Comparison of ENCODE assay signal across 19 cellular contexts in the genomic region with DNA sequence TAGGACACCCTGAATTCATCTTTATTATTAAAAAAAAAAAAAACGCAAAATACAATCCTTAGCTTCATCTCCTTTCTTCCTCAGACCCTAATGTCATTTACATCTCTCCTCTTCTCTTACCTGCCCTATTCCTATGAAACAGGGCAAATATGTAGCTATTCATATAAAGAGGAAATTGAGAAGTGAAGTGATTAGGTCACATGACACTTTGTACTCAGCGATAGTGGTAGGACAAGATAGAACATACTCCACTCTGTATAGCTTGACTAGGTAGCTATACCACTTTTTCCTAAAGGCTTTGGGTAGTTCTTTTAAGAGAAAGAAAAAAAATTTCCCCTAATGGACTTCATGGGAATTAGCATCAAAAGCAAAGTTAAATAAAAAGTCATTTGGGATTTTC.
"Had no signal": no experiment of that assay in that cellular context is flagged by ENCODE, and none has a peak within 500 bp of the region (broad histone marks: within the 10 kb centered on the region; RNA-seq: fewer than 3 reads in every experiment).

No MANE protein-coding gene starts in this region.

- H3K27me3 ChIP-seq: colonic mucosa, right atrium auricular region, sigmoid colon, thyroid gland, uterus had no signal

- H3K27ac ChIP-seq: colonic mucosa, thyroid gland had no signal

- H3K4me1 ChIP-seq: colonic mucosa, uterus had no signal

- DNase-seq: colonic mucosa; effector CD8-positive, alpha-beta T cell; glutamatergic neuron; islet precursor cell; sigmoid colon; stimulated activated CD4-positive, alpha-beta T cell treated with anti-CD3 and anti-CD28 coated beads, Interleukin-4, amount 100 ng/mL, for 1 hour; stimulated activated CD8-positive, alpha-beta memory T cell treated with anti-CD3 and anti-CD28 coated beads, Interleukin-4, amount 100 ng/mL, for 48 hours; stimulated activated naive CD8-positive, alpha-beta T cell treated with anti-CD3 and anti-CD28 coated beads, Interleukin-15, Interleukin-2, amounts not matched to agents 100 U/mL and 50 U/mL, for 24 hours; thyroid gland; uterus had no signal

- ATAC-seq: left lobe of liver; natural killer cell treated with Interleukin-12 subunit alpha and Interleukin-12 subunit beta and Interleukin-15 and Interleukin-18, amount 100 ng/mL, for 72 hours; stimulated activated naive CD8-positive, alpha-beta T cell treated with anti-CD3 and anti-CD28 coated beads, Interleukin-15, Interleukin-2, amounts not matched to agents 100 U/mL and 50 U/mL, for 24 hours had no signal

- H3K4me3 ChIP-seq: colonic mucosa, right atrium auricular region, sigmoid colon, suprapubic skin, thyroid gland, uterus had no signal

- H3K4me3 Mint-ChIP-seq: memory B cell; mesothelial cell of epicardium; natural killer cell treated with Interleukin-12 subunit alpha and Interleukin-12 subunit beta and Interleukin-15 and Interleukin-18, amount 100 ng/mL, for 72 hours; stimulated activated effector memory CD8-positive, alpha-beta T cell treated with anti-CD3 and anti-CD28 coated beads, Interleukin-12 subunit alpha, Interleukin-12 subunit beta, amount 100 ng/mL, for 72 hours; type B pancreatic cell had no signal

- FAIRE-seq: frontal cortex had no signal

- H3K36me3 ChIP-seq: colonic mucosa, right atrium auricular region, sigmoid colon, suprapubic skin, thyroid gland, uterus had no signal

- H3K9me3 Mint-ChIP-seq: memory B cell; mesothelial cell of epicardium; natural killer cell treated with Interleukin-12 subunit alpha and Interleukin-12 subunit beta and Interleukin-15 and Interleukin-18, amount 100 ng/mL, for 72 hours; stimulated activated effector memory CD8-positive, alpha-beta T cell treated with anti-CD3 and anti-CD28 coated beads, Interleukin-12 subunit alpha, Interleukin-12 subunit beta, amount 100 ng/mL, for 72 hours; type B pancreatic cell had no signal

- H3K9me3 ChIP-seq: colonic mucosa, right atrium auricular region, sigmoid colon, suprapubic skin, thyroid gland, uterus had no signal

- H3K36me3 Mint-ChIP-seq: memory B cell; mesothelial cell of epicardium; natural killer cell treated with Interleukin-12 subunit alpha and Interleukin-12 subunit beta and Interleukin-15 and Interleukin-18, amount 100 ng/mL, for 72 hours; stimulated activated effector memory CD8-positive, alpha-beta T cell treated with anti-CD3 and anti-CD28 coated beads, Interleukin-12 subunit alpha, Interleukin-12 subunit beta, amount 100 ng/mL, for 72 hours; type B pancreatic cell had no signal

- H3K27ac Mint-ChIP-seq: memory B cell; mesothelial cell of epicardium; natural killer cell treated with Interleukin-12 subunit alpha and Interleukin-12 subunit beta and Interleukin-15 and Interleukin-18, amount 100 ng/mL, for 72 hours; stimulated activated effector memory CD8-positive, alpha-beta T cell treated with anti-CD3 and anti-CD28 coated beads, Interleukin-12 subunit alpha, Interleukin-12 subunit beta, amount 100 ng/mL, for 72 hours; type B pancreatic cell had no signal
